ENCODE assay signal across 19 cellular contexts in genomic region chr13:69820180-69820579, GRCh38.
A peak's percentile ranks its signal among the peaks of the same experiment; 100 is the strongest.
DNase-seq lines count a peak whose midpoint lies in the region; ATAC-seq and TF ChIP-seq lines count a peak whose summit lies in the region.
"Had no signal": no experiment of that assay in that cellular context is flagged by ENCODE, and none has a peak within 500 bp of the region (broad histone marks: within the 10 kb centered on the region; RNA-seq: fewer than 3 reads in every experiment).

No MANE protein-coding gene starts in this region.

- no peak overlapping the region for H3K4me2 ChIP-seq in OCI-LY3 (ENCODE audit: low read length)
- H3K4me2 ChIP-seq: A549, BLaER1 had no signal

- H3K79me2 ChIP-seq in OCI-LY3 (ENCODE audit: low read length): no peaks in the 10 kb centered on the region

- no peak for TF ChIP-seq POLR2A in thyroid gland (IDR thresholded peaks at IDR 0.05)

- TF ChIP-seq CTCF in OCI-LY3 (IDR thresholded peaks at IDR 0.05; ENCODE audit: low read depth, low read length): no peak
- no peak for TF ChIP-seq CTCF in thyroid gland (IDR thresholded peaks at IDR 0.05)

- 74 to 83% methylated on average over 6 of the region's 6 CpGs for WGBS in thyroid gland, 2 donors

- H3K9ac ChIP-seq in OCI-LY3 (ENCODE audit: low read length): no peak overlapping the region
- H3K9ac ChIP-seq: BLaER1 had no signal

- H2AFZ ChIP-seq in OCI-LY3 (ENCODE audit: low read depth, low read length): peak overlapping the region; percentile 36; the same call in 1 of the 2 replicates

- H3K9me3 ChIP-seq in OCI-LY3 (ENCODE audit: insufficient read depth, low read length) (no peaks in the 10 kb centered on the region), thyroid gland (no peaks in the 10 kb centered on the region)
- H3K9me3 ChIP-seq: A549, BLaER1 had no signal

- H3K36me3 ChIP-seq in OCI-LY3 (replicated peaks; ENCODE audit: low read depth, low read length) (no peaks in the 10 kb centered on the region), thyroid gland (no peaks in the 10 kb centered on the region)
- H3K36me3 ChIP-seq: BLaER1 had no signal

- no peaks in the 10 kb centered on the region for H4K20me1 ChIP-seq in OCI-LY3 (ENCODE audit: insufficient read depth, low read length)
- H4K20me1 ChIP-seq: BLaER1 had no signal

- no peaks in the 10 kb centered on the region for H3K4me1 ChIP-seq in OCI-LY3 (ENCODE audit: low read length)
- H3K4me1 ChIP-seq in thyroid gland: no peaks in the 10 kb centered on the region
- H3K4me1 ChIP-seq: A549, BLaER1 had no signal

- no peak overlapping the region for H3K4me3 ChIP-seq in OCI-LY3 (ENCODE audit: low read length)
- no peak overlapping the region for H3K4me3 ChIP-seq in thyroid gland (replicated peaks in 1 of 3)
- H3K4me3 ChIP-seq: A549, BLaER1 had no signal

- intact Hi-C loops in thyroid gland (cut with DNase I): no loop called here

- ATAC-seq in SK-N-SH treated with all-trans-retinoic acid at 6 μM for 48 hours: no peak; the same call in 2 of the 3 replicates
- ATAC-seq in GM21526 (IDR thresholded peaks at IDR 0.05; ENCODE audit: low FRiP score, unreplicated experiment): no peak
- ATAC-seq: A549, HCT116 had no signal

- H3K27me3 ChIP-seq in OCI-LY3 (ENCODE audit: low read depth, low read length) (no peaks in the 10 kb centered on the region), thyroid gland (no peaks in the 10 kb centered on the region)
- H3K27me3 ChIP-seq: BLaER1 had no signal

- H3K27ac ChIP-seq in OCI-LY3 (ENCODE audit: low read length): no peak overlapping the region
- H3K27ac ChIP-seq in thyroid gland: no peak overlapping the region
- H3K27ac ChIP-seq: 22Rv1, A549, BLaER1 had no signal

- peak; percentile 14 for DNase-seq in NCI-H526 treated with DMSO at 0.1 percent for 48 hours (lab: John Stamatoyannopoulos, UW)
- DNase-seq in NCI-H526 (lab: John Stamatoyannopoulos, UW): no peak
- no peak for DNase-seq in thyroid gland
- no peak for DNase-seq in NOMO-1 treated with DMSO at 0.1 percent for 48 hours (lab: John Stamatoyannopoulos, UW; ENCODE audit: unreplicated experiment)
- DNase-seq in NCI-H748 treated with DMSO at 0.1 percent for 48 hours (lab: John Stamatoyannopoulos, UW): no peak
- DNase-seq: AML-193; CD4-positive, alpha-beta memory T cell; DMS153; DMS79; GDM1; GOT3; H7 had no signal

TF ChIP-seq in SK-N-SH treated with all-trans-retinoic acid at 6 μM for 48 hours, 23 proteins besides CTCF, POLR2A, EP300 and RAD21:
- TF ChIP-seq ZNF565 (CRISPR knock-in tag; conservative IDR thresholded peaks at IDR 0.05; ENCODE audit: low read depth) (no peak), TSHZ2 (CRISPR knock-in tag; IDR thresholded peaks at IDR 0.05) (peak; percentile 96), ESRRG (CRISPR knock-in tag; IDR thresholded peaks at IDR 0.05) (0 out of 2 replicates have a peak, but pooled peaks have one; percentile 59), ZNF8 (CRISPR knock-in tag; IDR thresholded peaks at IDR 0.05) (no peak), PPARA (CRISPR knock-in tag; IDR thresholded peaks at IDR 0.05; ENCODE audit: borderline replicate concordance) (no peak), PATZ1 (CRISPR knock-in tag; IDR thresholded peaks at IDR 0.05; ENCODE audit: borderline replicate concordance) (no peak), RARB (CRISPR knock-in tag; IDR thresholded peaks at IDR 0.05) (peak; percentile 25; the same call in 1 of the 2 replicates), ISL1 (CRISPR knock-in tag; IDR thresholded peaks at IDR 0.05) (peak; percentile 77), TCF4 (CRISPR knock-in tag; IDR thresholded peaks at IDR 0.05; ENCODE audit: borderline replicate concordance) (peak; percentile 77; the same call in 1 of the 2 replicates)
